17 cellular contexts compared by ENCODE assay signal in genomic region chr9:115888131-115888530, GRCh38.
DNase-seq lines count a peak whose midpoint lies in the region; ATAC-seq and TF ChIP-seq lines count a peak whose summit lies in the region.
"Had no signal": no experiment of that assay in that cellular context is flagged by ENCODE, and none has a peak within 500 bp of the region (broad histone marks: within the 10 kb centered on the region; RNA-seq: fewer than 3 reads in every experiment).

No MANE protein-coding gene starts in this region.

- H3K4me3 ChIP-seq in PC-9: no peak overlapping the region
- H3K4me3 ChIP-seq: BLaER1 treated with 17β-estradiol and CSF1 and Interleukin-3, amounts not matched to agents 10 nM and 100 nM; GM12878 had no signal

- intact Hi-C loops in PC-9 (cut with micrococcal nuclease; ENCODE audit: unreplicated experiment): no loop called here

- H3K9me2 ChIP-seq in PC-9 (ENCODE audit: insufficient read depth): no peaks in the 10 kb centered on the region

- in situ Hi-C loops in Caki2 (cut with HindIII; ENCODE audit: low pct_unique_long_range_greater_than_20kb, low sequenced_read_pairs): no loop called here

- H3K9me3 Mint-ChIP-seq in activated T-cell treated with anti-CD3 and anti-CD28 coated beads, Interleukin-2, amount 50 U/mL, for 72 hours: peaks cover 2 to 3% of the 10 kb centered on the region in 2 donors
- H3K9me3 Mint-ChIP-seq: HFFc6 had no signal

- no TSS peak for BruUV-seq in PC-9 (replicated peaks; lab: Mats Ljungman, UMichigan)

- CTCF ChIA-PET in PC-9 (lab: Charles Lee): no interaction called here

- H3K79me2 ChIP-seq in PC-9 (ENCODE audit: low read depth): no peaks in the 10 kb centered on the region

- H3K4me1 ChIP-seq in PC-9 (replicated peaks; ENCODE audit: insufficient read depth): peaks cover 5% of the 10 kb centered on the region

- no peak overlapping the region for H3K27ac ChIP-seq in PC-9
- H3K27ac ChIP-seq: BLaER1 treated with 17β-estradiol and CSF1 and Interleukin-3, amounts not matched to agents 10 nM and 100 nM; HL-60 had no signal

- ATAC-seq in activated T-cell treated with anti-CD3 and anti-CD28 coated beads, Interleukin-2, amount 50 U/mL, for 72 hours (replicated peaks in 1 of 2): no peak
- ATAC-seq: GM12878 had no signal

- H3K27ac Mint-ChIP-seq in activated T-cell treated with anti-CD3 and anti-CD28 coated beads, Interleukin-2, amount 50 U/mL, for 72 hours: no peak overlapping the region
- H3K27ac Mint-ChIP-seq: CD4-positive, alpha-beta T cell; HFFc6 had no signal

- no peaks in the 10 kb centered on the region for H3K27me3 Mint-ChIP-seq in activated T-cell treated with anti-CD3 and anti-CD28 coated beads, Interleukin-2, amount 50 U/mL, for 72 hours (ENCODE audit: low read depth)
- H3K27me3 Mint-ChIP-seq: CD4-positive, alpha-beta T cell had no signal

- H3K4me2 ChIP-seq in PC-9: no peak overlapping the region
- H3K4me2 ChIP-seq: BLaER1 treated with 17β-estradiol and CSF1 and Interleukin-3, amounts not matched to agents 10 nM and 100 nM had no signal

- DNase-seq in Caki2 (ENCODE audit: low read depth) (peak; percentile 32), PC-9 (no peak), glomerular visceral epithelial cell (ENCODE audit: extremely low spot score) (peak; percentile 4), renal cortical epithelial cell (ENCODE audit: low read depth) (peak; percentile 36), NCI-H774 (lab: John Stamatoyannopoulos, UW) (no peak)
- DNase-seq in activated T-cell treated with anti-CD3 and anti-CD28 coated beads, Interleukin-2, amount 50 U/mL, for 72 hours: no peak
- no peak for DNase-seq in activated naive CD4-positive, alpha-beta T cell treated with anti-CD3 and anti-CD28 coated beads, Interleukin-2, amount 50 U/mL, for 16 hours
- DNase-seq: 8988T; ACHN; CD4-positive, alpha-beta T cell; DMS79; GOT3; HCEC 1CT; HFFc6 had no signal

- peaks cover 5% of the 10 kb centered on the region; the same call in 1 of the 2 replicates for H3K9me3 ChIP-seq in PC-9 (ENCODE audit: insufficient read depth, low read depth)
- H3K9me3 ChIP-seq: BLaER1 treated with 17β-estradiol and CSF1 and Interleukin-3, amounts not matched to agents 10 nM and 100 nM had no signal

- no peak for TF ChIP-seq CTCF in PC-9 (conservative IDR thresholded peaks at IDR 0.05)

- H3K36me3 Mint-ChIP-seq in activated T-cell treated with anti-CD3 and anti-CD28 coated beads, Interleukin-2, amount 50 U/mL, for 72 hours (ENCODE audit: insufficient read depth in 2 of 2): no peaks in the 10 kb centered on the region

- no peaks in the 10 kb centered on the region for H3F3A ChIP-seq in PC-9 (ENCODE audit: insufficient read depth, low read depth)

- no peaks in the 10 kb centered on the region for H3K27me3 ChIP-seq in PC-9 (ENCODE audit: insufficient read depth, low read depth)
- H3K27me3 ChIP-seq: BLaER1 treated with 17β-estradiol and CSF1 and Interleukin-3, amounts not matched to agents 10 nM and 100 nM had no signal

- no peaks in the 10 kb centered on the region for H3K4me1 Mint-ChIP-seq in activated T-cell treated with anti-CD3 and anti-CD28 coated beads, Interleukin-2, amount 50 U/mL, for 72 hours (ENCODE audit: low read depth)

- peak overlapping the region; percentile 50; the same call in 1 of the 2 replicates for H2AFZ ChIP-seq in PC-9

- H3K36me3 ChIP-seq in PC-9 (ENCODE audit: low read depth): no peaks in the 10 kb centered on the region
- H3K36me3 ChIP-seq: BLaER1 treated with 17β-estradiol and CSF1 and Interleukin-3, amounts not matched to agents 10 nM and 100 nM had no signal

- no peak overlapping the region for H3K4me3 Mint-ChIP-seq in activated T-cell treated with anti-CD3 and anti-CD28 coated beads, Interleukin-2, amount 50 U/mL, for 72 hours
- H3K4me3 Mint-ChIP-seq: CD4-positive, alpha-beta T cell; HFFc6 had no signal

- POLR2A ChIA-PET in PC-9 (lab: Charles Lee; ENCODE audit: unreplicated experiment): no interaction called here

- no peaks in the 10 kb centered on the region for H4K20me1 ChIP-seq in PC-9 (ENCODE audit: insufficient read depth)
- H4K20me1 ChIP-seq: BLaER1 treated with 17β-estradiol and CSF1 and Interleukin-3, amounts not matched to agents 10 nM and 100 nM had no signal

Comparison
In these comparisons a context has a peak if more than half of its experiments do, and no peak if none do; other contexts are left out.
1. DNase-seq: peak in Caki2 (single experiment), glomerular visceral epithelial cell (single experiment) and renal cortical epithelial cell (single experiment); none in PC-9 (0 of 2), NCI-H774 (single experiment), activated T-cell treated with anti-CD3 and anti-CD28 coated beads, Interleukin-2, amount 50 U/mL, for 72 hours (0 of 2) and activated naive CD4-positive, alpha-beta T cell treated with anti-CD3 and anti-CD28 coated beads, Interleukin-2, amount 50 U/mL, for 16 hours (single experiment).